23 cellular contexts compared by ENCODE assay signal in the genomic region with DNA sequence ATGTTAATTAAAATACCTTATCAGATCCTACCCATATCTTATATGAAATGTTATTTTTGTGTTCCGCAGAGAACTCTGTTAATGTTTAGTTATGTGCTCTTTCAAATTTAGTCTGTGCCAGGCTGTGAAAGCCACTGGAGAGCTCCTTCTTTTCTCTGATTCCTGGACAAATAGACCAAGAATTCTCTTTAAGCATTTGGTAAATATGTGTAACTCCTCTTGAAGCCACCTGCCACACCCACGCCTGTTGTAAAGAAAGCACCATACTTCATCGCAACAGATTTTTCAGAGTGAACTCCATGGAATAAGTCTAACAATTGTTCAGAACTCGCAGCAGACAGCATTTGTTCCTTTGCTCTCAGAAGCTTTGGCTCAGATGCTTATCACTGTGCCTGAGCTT.
DNase-seq lines count a peak whose midpoint lies in the region; ATAC-seq and TF ChIP-seq lines count a peak whose summit lies in the region.
"Had no signal": no experiment of that assay in that cellular context is flagged by ENCODE, and none has a peak within 500 bp of the region (broad histone marks: within the 10 kb centered on the region; RNA-seq: fewer than 3 reads in every experiment).

No MANE protein-coding gene starts in this region.

- in situ Hi-C loops in gastrocnemius medialis (cut with MboI; ENCODE audit: low sequenced_read_pairs in 4 of 4), result loop anchor here in 1 of 4 donors (25.0 kb wide), 2 partner anchors 532 to 882 kb away; a partner anchor contains a TSS

- H3K36me3 ChIP-seq in Caco-2 (ENCODE audit: control insufficient read depth, insufficient read depth, low read length), result no peaks in the 10 kb centered on the region
- H3K36me3 ChIP-seq in hepatocyte (replicated peaks; ENCODE audit: insufficient read depth, low read depth), result no peaks in the 10 kb centered on the region
- no peaks in the 10 kb centered on the region for H3K36me3 ChIP-seq in neural progenitor cell
- no peaks in the 10 kb centered on the region for H3K36me3 ChIP-seq in gastrocnemius medialis
- H3K36me3 ChIP-seq: BE2C; BLaER1 treated with 17β-estradiol and CSF1 and Interleukin-3, amounts not matched to agents 10 nM and 100 nM; HAP-1 had no signal

- CTCF ChIA-PET in Caco-2 (lab: Charles Lee), result no interaction called here

- H3K27ac Mint-ChIP-seq in Caco-2 (ENCODE audit: unreplicated experiment) (no peak overlapping the region), neural progenitor cell (no peak overlapping the region)
- H3K27ac Mint-ChIP-seq in activated naive CD8-positive, alpha-beta T cell treated with anti-CD3 and anti-CD28 coated beads for 36 hours, result no peak overlapping the region
- H3K27ac Mint-ChIP-seq: CD14-positive monocyte; CD4-positive, alpha-beta T cell; CD8-positive, alpha-beta memory T cell; HFFc6 had no signal

- peak overlapping the region; percentile 34 for H3K4me2 ChIP-seq in hepatocyte
- no peak overlapping the region for H3K4me2 ChIP-seq in neural progenitor cell
- H3K4me2 ChIP-seq: A549; BLaER1 treated with 17β-estradiol and CSF1 and Interleukin-3, amounts not matched to agents 10 nM and 100 nM had no signal

- H2AFZ ChIP-seq in hepatocyte (peak overlapping the region; percentile 14), neural progenitor cell (replicated peaks) (peak overlapping the region; percentile 17)

- H3K27ac ChIP-seq in hepatocyte (peak overlapping the region; percentile 29), neural progenitor cell (no peak overlapping the region), gastrocnemius medialis (no peak overlapping the region)
- H3K27ac ChIP-seq: A549; BLaER1 treated with 17β-estradiol and CSF1 and Interleukin-3, amounts not matched to agents 10 nM and 100 nM had no signal

- H3K9me2 ChIP-seq in hepatocyte (replicated peaks; ENCODE audit: insufficient read depth), result no peaks in the 10 kb centered on the region

- H3K27me3 ChIP-seq in Caco-2 (replicated peaks; ENCODE audit: control insufficient read depth, insufficient read depth, low read length), result no peaks in the 10 kb centered on the region
- no peaks in the 10 kb centered on the region for H3K27me3 ChIP-seq in hepatocyte
- H3K27me3 ChIP-seq in neural progenitor cell, result no peaks in the 10 kb centered on the region
- H3K27me3 ChIP-seq in gastrocnemius medialis, result no peaks in the 10 kb centered on the region
- H3K27me3 ChIP-seq: BE2C; BLaER1 treated with 17β-estradiol and CSF1 and Interleukin-3, amounts not matched to agents 10 nM and 100 nM had no signal

- H3K9me3 ChIP-seq in Caco-2 (no peaks in the 10 kb centered on the region), hepatocyte (ENCODE audit: low read depth) (no peaks in the 10 kb centered on the region), neural progenitor cell (ENCODE audit: low read depth) (no peaks in the 10 kb centered on the region), gastrocnemius medialis (no peaks in the 10 kb centered on the region)
- H3K9me3 ChIP-seq: A549; BE2C; BLaER1 treated with 17β-estradiol and CSF1 and Interleukin-3, amounts not matched to agents 10 nM and 100 nM; HAP-1 had no signal

- no peak overlapping the region for H3K9ac ChIP-seq in neural progenitor cell
- H3K9ac ChIP-seq: BLaER1 treated with 17β-estradiol and CSF1 and Interleukin-3, amounts not matched to agents 10 nM and 100 nM had no signal

- no peaks in the 10 kb centered on the region for H3F3A ChIP-seq in neural progenitor cell (ENCODE audit: low read depth)

- no peaks in the 10 kb centered on the region for H3K36me3 Mint-ChIP-seq in Caco-2 (ENCODE audit: insufficient read depth, unreplicated experiment)
- no peaks in the 10 kb centered on the region for H3K36me3 Mint-ChIP-seq in neural progenitor cell
- H3K36me3 Mint-ChIP-seq in activated naive CD8-positive, alpha-beta T cell treated with anti-CD3 and anti-CD28 coated beads for 36 hours, result no peaks in the 10 kb centered on the region
- H3K36me3 Mint-ChIP-seq: CD14-positive monocyte; CD8-positive, alpha-beta memory T cell had no signal

- intact Hi-C loops in Caco-2 (cut with micrococcal nuclease; ENCODE audit: unreplicated experiment), result no loop called here
- intact Hi-C loops in gastrocnemius medialis (cut with DNase I; ENCODE audit: low total_unique reads), result no loop called here

- DNase-seq in Caco-2, result peak in 1 of 2 experiments; percentile 12
- DNase-seq in DMS53 treated with DMSO at 0.1 percent for 48 hours (lab: John Stamatoyannopoulos, UW; ENCODE audit: unreplicated experiment), result peak; percentile 12
- no peak for DNase-seq in hepatocyte (ENCODE audit: low spot score)
- no peak for DNase-seq in neural progenitor cell (ENCODE audit: low spot score)
- no peak for DNase-seq in activated naive CD8-positive, alpha-beta T cell treated with anti-CD3 and anti-CD28 coated beads for 36 hours
- no peak for DNase-seq in occipital lobe (lab: John Stamatoyannopoulos, UW)
- no peak for DNase-seq in gastrocnemius medialis
- DNase-seq: 8988T; ACHN; AML-193; BE2C; Calu3; CD4-positive, alpha-beta T cell; CD8-positive, alpha-beta memory T cell; DMS153; DMS79 treated with DMSO at 0.1 percent for 48 hours; GF-D8; GOT3; HFFc6 had no signal

- H3K27me3 Mint-ChIP-seq in Caco-2 (ENCODE audit: insufficient read depth, unreplicated experiment) (no peaks in the 10 kb centered on the region), neural progenitor cell (ENCODE audit: insufficient read depth, low read depth) (peaks cover 2% of the 10 kb centered on the region)
- H3K27me3 Mint-ChIP-seq in activated naive CD8-positive, alpha-beta T cell treated with anti-CD3 and anti-CD28 coated beads for 36 hours, result no peaks in the 10 kb centered on the region
- H3K27me3 Mint-ChIP-seq: CD4-positive, alpha-beta T cell; CD8-positive, alpha-beta memory T cell had no signal

- H3K4me3 Mint-ChIP-seq in Caco-2 (ENCODE audit: unreplicated experiment) (peak overlapping the region; percentile 10), neural progenitor cell (no peak overlapping the region)
- H3K4me3 Mint-ChIP-seq in activated naive CD8-positive, alpha-beta T cell treated with anti-CD3 and anti-CD28 coated beads for 36 hours, result no peak overlapping the region
- H3K4me3 Mint-ChIP-seq: CD14-positive monocyte; CD4-positive, alpha-beta T cell; CD8-positive, alpha-beta memory T cell; HFFc6 had no signal

- TF ChIP-seq CTCF in Caco-2 (IDR thresholded peaks at IDR 0.05; ENCODE audit: insufficient read depth in 1 of 2, low read depth in 1 of 2, low read length in 1 of 2, severe bottlenecking in 1 of 2, unreplicated experiment in 1 of 2) (no peak), hepatocyte (IDR thresholded peaks at IDR 0.05; ENCODE audit: poor library complexity) (no peak), neural progenitor cell (IDR thresholded peaks at IDR 0.05) (no peak), gastrocnemius medialis (IDR thresholded peaks at IDR 0.05 in 4 of 5, conservative IDR thresholded peaks at IDR 0.05 in 1 of 5) (no peak)

- no peaks in the 10 kb centered on the region for H4K20me1 ChIP-seq in hepatocyte (ENCODE audit: insufficient read depth, poor library complexity, severe bottlenecking)
- no peaks in the 10 kb centered on the region for H4K20me1 ChIP-seq in neural progenitor cell (ENCODE audit: low read depth)
- H4K20me1 ChIP-seq: BLaER1 treated with 17β-estradiol and CSF1 and Interleukin-3, amounts not matched to agents 10 nM and 100 nM had no signal

- BruUV-seq in Caco-2 (replicated peaks; lab: Mats Ljungman, UMichigan), result no TSS peak

- no peaks in the 10 kb centered on the region for H3K4me1 ChIP-seq in Caco-2
- H3K4me1 ChIP-seq in hepatocyte (ENCODE audit: insufficient read depth), result no peaks in the 10 kb centered on the region
- H3K4me1 ChIP-seq in neural progenitor cell, result no peaks in the 10 kb centered on the region
- no peaks in the 10 kb centered on the region for H3K4me1 ChIP-seq in gastrocnemius medialis
- H3K4me1 ChIP-seq: A549; BE2C; BLaER1 treated with 17β-estradiol and CSF1 and Interleukin-3, amounts not matched to agents 10 nM and 100 nM; HAP-1 had no signal

- H3K4me1 Mint-ChIP-seq in Caco-2 (ENCODE audit: low read depth, unreplicated experiment), result no peaks in the 10 kb centered on the region
- no peaks in the 10 kb centered on the region for H3K4me1 Mint-ChIP-seq in neural progenitor cell
- H3K4me1 Mint-ChIP-seq in activated naive CD8-positive, alpha-beta T cell treated with anti-CD3 and anti-CD28 coated beads for 36 hours, result no peaks in the 10 kb centered on the region
- H3K4me1 Mint-ChIP-seq: CD14-positive monocyte; CD8-positive, alpha-beta memory T cell had no signal

- H3K79me2 ChIP-seq in hepatocyte (no peaks in the 10 kb centered on the region), neural progenitor cell (ENCODE audit: low read depth) (no peaks in the 10 kb centered on the region)

- H3K4me3 ChIP-seq in Caco-2 (ENCODE audit: low read depth, low read length) (no peak overlapping the region), hepatocyte (no peak overlapping the region), neural progenitor cell (no peak overlapping the region), gastrocnemius medialis (no peak overlapping the region)
- H3K4me3 ChIP-seq: A549; BLaER1 treated with 17β-estradiol and CSF1 and Interleukin-3, amounts not matched to agents 10 nM and 100 nM; HAP-1 had no signal

- no peak for TF ChIP-seq POLR2A in gastrocnemius medialis (IDR thresholded peaks at IDR 0.05)

- H3K9me3 Mint-ChIP-seq in Caco-2 (ENCODE audit: unreplicated experiment) (no peaks in the 10 kb centered on the region), neural progenitor cell (no peaks in the 10 kb centered on the region)
- H3K9me3 Mint-ChIP-seq in activated naive CD8-positive, alpha-beta T cell treated with anti-CD3 and anti-CD28 coated beads for 36 hours, result no peaks in the 10 kb centered on the region
- H3K9me3 Mint-ChIP-seq: HFFc6 had no signal

- POLR2A ChIA-PET in Caco-2 (lab: Charles Lee), result no interaction called here

- ATAC-seq in gastrocnemius medialis, result no peak
- ATAC-seq: A549 had no signal

- WGBS in hepatocyte (ENCODE audit: low lambda C conversion rate, missing lambda C conversion rate), result 60% methylated on average over 4 of the region's 4 CpGs
